In the genomic region with DNA sequence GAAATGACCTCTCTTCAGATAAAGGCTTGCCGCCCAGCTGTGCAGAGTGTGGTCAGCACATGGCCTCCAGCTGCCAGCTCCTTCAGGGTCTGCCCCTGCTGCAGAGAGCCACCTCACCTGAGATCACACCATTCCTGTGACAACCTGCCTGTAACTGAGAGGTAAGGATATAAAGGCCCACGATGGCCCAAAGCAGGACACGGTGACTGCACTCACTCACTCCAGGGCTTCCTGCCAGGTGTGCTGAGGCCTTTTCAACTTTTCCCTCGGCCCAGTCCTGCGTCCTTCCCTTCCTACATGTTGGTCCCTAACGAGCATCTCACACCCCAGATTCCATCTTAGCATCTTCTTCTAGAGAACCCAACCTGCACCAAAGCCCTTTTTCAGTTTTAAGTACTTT, we compare ENCODE assay signal across 20 cellular contexts. TPM values are rescaled to one million over a fixed set of nuclear protein-coding genes. Genes with fewer than 3 reads are reported as not detected.
DNase-seq lines count a peak whose midpoint lies in the region; ATAC-seq, FAIRE-seq and TF ChIP-seq lines count a peak whose summit lies in the region.
"Had no signal": no experiment of that assay in that cellular context is flagged by ENCODE, and none has a peak within 500 bp of the region (broad histone marks: within the 10 kb centered on the region; RNA-seq: fewer than 3 reads in every experiment).

No MANE protein-coding gene starts in this region.

- peak; percentile 23 for ATAC-seq in activated naive CD8-positive, alpha-beta T cell treated with anti-CD3 and anti-CD28 coated beads, Interleukin-2, amount 10 ng/mL, durations not matched to agents 7 days and 5 days (ENCODE audit: low read depth)
- peak; percentile 22 for ATAC-seq in stimulated activated effector memory CD8-positive, alpha-beta T cell treated with anti-CD3 and anti-CD28 coated beads, Interleukin-12 subunit alpha, Interleukin-12 subunit beta, amount 100 ng/mL, for 72 hours
- no peak for ATAC-seq in GM19395 (IDR thresholded peaks at IDR 0.05; ENCODE audit: unreplicated experiment)
- ATAC-seq: gastroesophageal sphincter had no signal

- peaks cover 70% of the 10 kb centered on the region for H3K4me1 Mint-ChIP-seq in activated CD4-positive, alpha-beta memory T cell treated with anti-CD3 and anti-CD28 coated beads for 36 hours (ENCODE audit: low read depth)
- peaks cover 64% of the 10 kb centered on the region for H3K4me1 Mint-ChIP-seq in activated CD4-positive, alpha-beta memory T cell treated with anti-CD3 and anti-CD28 coated beads, Interleukin-2, amount 10 ng/mL, durations not matched to agents 7 days and 5 days
- H3K4me1 Mint-ChIP-seq in activated naive CD8-positive, alpha-beta T cell treated with anti-CD3 and anti-CD28 coated beads, Interleukin-2, amount 10 ng/mL, durations not matched to agents 7 days and 5 days = peaks cover 60% of the 10 kb centered on the region
- H3K4me1 Mint-ChIP-seq in stimulated activated effector memory CD8-positive, alpha-beta T cell treated with anti-CD3 and anti-CD28 coated beads, Interleukin-12 subunit alpha, Interleukin-12 subunit beta, amount 100 ng/mL, for 72 hours = peaks cover 70% of the 10 kb centered on the region

- peaks cover 10% of the 10 kb centered on the region for H3K36me3 Mint-ChIP-seq in activated CD4-positive, alpha-beta memory T cell treated with anti-CD3 and anti-CD28 coated beads for 36 hours
- H3K36me3 Mint-ChIP-seq in activated CD4-positive, alpha-beta memory T cell treated with anti-CD3 and anti-CD28 coated beads, Interleukin-2, amount 10 ng/mL, durations not matched to agents 7 days and 5 days (ENCODE audit: low read depth) = peaks cover 47% of the 10 kb centered on the region
- H3K36me3 Mint-ChIP-seq in activated naive CD8-positive, alpha-beta T cell treated with anti-CD3 and anti-CD28 coated beads, Interleukin-2, amount 10 ng/mL, durations not matched to agents 7 days and 5 days = peaks cover 34% of the 10 kb centered on the region
- H3K36me3 Mint-ChIP-seq in stimulated activated effector memory CD8-positive, alpha-beta T cell treated with anti-CD3 and anti-CD28 coated beads, Interleukin-12 subunit alpha, Interleukin-12 subunit beta, amount 100 ng/mL, for 72 hours = peaks cover 30% of the 10 kb centered on the region

- TF ChIP-seq POLR2A in GM12892 (IDR thresholded peaks at IDR 0.05; ENCODE audit: low read depth, low read length) = no peak

- no peak overlapping the region for H3K4me3 Mint-ChIP-seq in activated CD4-positive, alpha-beta memory T cell treated with anti-CD3 and anti-CD28 coated beads for 36 hours
- no peak overlapping the region for H3K4me3 Mint-ChIP-seq in activated CD4-positive, alpha-beta memory T cell treated with anti-CD3 and anti-CD28 coated beads, Interleukin-2, amount 10 ng/mL, durations not matched to agents 7 days and 5 days
- H3K4me3 Mint-ChIP-seq in activated naive CD8-positive, alpha-beta T cell treated with anti-CD3 and anti-CD28 coated beads, Interleukin-2, amount 10 ng/mL, durations not matched to agents 7 days and 5 days = no peak overlapping the region
- H3K4me3 Mint-ChIP-seq in stimulated activated effector memory CD8-positive, alpha-beta T cell treated with anti-CD3 and anti-CD28 coated beads, Interleukin-12 subunit alpha, Interleukin-12 subunit beta, amount 100 ng/mL, for 72 hours = no peak overlapping the region
- H3K4me3 Mint-ChIP-seq: activated T-cell treated with anti-CD3 and anti-CD28 coated beads, Interleukin-2, amount 50 U/mL, for 4 hours; CD14-positive monocyte had no signal

- CTCF ChIA-PET in activated CD4-positive, alpha-beta memory T cell treated with anti-CD3 and anti-CD28 coated beads for 36 hours (lab: Charles Lee) = no interaction called here
- CTCF ChIA-PET in activated CD4-positive, alpha-beta memory T cell treated with anti-CD3 and anti-CD28 coated beads, Interleukin-2, amount 10 ng/mL, durations not matched to agents 7 days and 5 days (lab: Charles Lee) = interaction anchor here (1.3 kb wide), 1 partner anchor 17 kb away, joined by 3 read pairs; no protein-coding TSS in a partner anchor

- no peaks in the 10 kb centered on the region for H3K27me3 Mint-ChIP-seq in activated CD4-positive, alpha-beta memory T cell treated with anti-CD3 and anti-CD28 coated beads for 36 hours
- H3K27me3 Mint-ChIP-seq in activated CD4-positive, alpha-beta memory T cell treated with anti-CD3 and anti-CD28 coated beads, Interleukin-2, amount 10 ng/mL, durations not matched to agents 7 days and 5 days = no peaks in the 10 kb centered on the region
- H3K27me3 Mint-ChIP-seq in activated naive CD8-positive, alpha-beta T cell treated with anti-CD3 and anti-CD28 coated beads, Interleukin-2, amount 10 ng/mL, durations not matched to agents 7 days and 5 days = no peaks in the 10 kb centered on the region

- FAIRE-seq in GM12892 (lab: Jason Lieb, UNC) = peak; percentile 60
- FAIRE-seq: H1, TTC549 had no signal

- intact Hi-C loops in activated CD4-positive, alpha-beta memory T cell treated with anti-CD3 and anti-CD28 coated beads for 36 hours (cut with micrococcal nuclease) = no loop called here

- DNase-seq in activated CD4-positive, alpha-beta memory T cell treated with anti-CD3 and anti-CD28 coated beads for 36 hours = no peak
- DNase-seq in activated CD4-positive, alpha-beta memory T cell treated with anti-CD3 and anti-CD28 coated beads, Interleukin-2, amount 10 ng/mL, durations not matched to agents 7 days and 5 days = no peak
- DNase-seq in GM12892 (ENCODE audit: insufficient read length) (no peak), NCI-H1694 treated with DMSO at 0.1 percent for 48 hours (lab: John Stamatoyannopoulos, UW) (no peak), NCI-H524 (lab: John Stamatoyannopoulos, UW) (no peak)
- no peak for DNase-seq in activated naive CD8-positive, alpha-beta T cell treated with anti-CD3 and anti-CD28 coated beads, Interleukin-2, amount 10 ng/mL, durations not matched to agents 7 days and 5 days
- DNase-seq in stimulated activated effector memory CD8-positive, alpha-beta T cell treated with anti-CD3 and anti-CD28 coated beads, Interleukin-12 subunit alpha, Interleukin-12 subunit beta, amount 100 ng/mL, for 72 hours (ENCODE audit: low spot score in 2 of 2) = no peak
- DNase-seq: activated CD4-positive, alpha-beta T cell treated with anti-CD3 and anti-CD28 coated beads, Interleukin-2, amount 50 U/mL, for 4 hours; activated T-cell treated with anti-CD3 and anti-CD28 coated beads, Interleukin-2, amount 50 U/mL, for 4 hours; amygdala; dorsolateral prefrontal cortex; erythroblast; NCI-H2029; NCI-H345; stimulated activated CD4-positive, alpha-beta T cell treated with anti-CD3 and anti-CD28 coated beads, Interleukin-4, amount 100 ng/mL, for 24 hours had no signal

- peak overlapping the region; percentile 77 for H3K27ac Mint-ChIP-seq in activated CD4-positive, alpha-beta memory T cell treated with anti-CD3 and anti-CD28 coated beads for 36 hours
- no peak overlapping the region for H3K27ac Mint-ChIP-seq in activated CD4-positive, alpha-beta memory T cell treated with anti-CD3 and anti-CD28 coated beads, Interleukin-2, amount 10 ng/mL, durations not matched to agents 7 days and 5 days
- H3K27ac Mint-ChIP-seq in activated naive CD8-positive, alpha-beta T cell treated with anti-CD3 and anti-CD28 coated beads, Interleukin-2, amount 10 ng/mL, durations not matched to agents 7 days and 5 days = peak overlapping the region; percentile 52
- peak overlapping the region; percentile 83 for H3K27ac Mint-ChIP-seq in stimulated activated effector memory CD8-positive, alpha-beta T cell treated with anti-CD3 and anti-CD28 coated beads, Interleukin-12 subunit alpha, Interleukin-12 subunit beta, amount 100 ng/mL, for 72 hours

- POLR2A ChIA-PET in activated CD4-positive, alpha-beta memory T cell treated with anti-CD3 and anti-CD28 coated beads for 36 hours (lab: Charles Lee) = interaction anchor here (0.7 to 0.8 kb wide), 2 partner anchors 35 to 37 kb away, joined by 3 read pairs; no protein-coding TSS in a partner anchor
- POLR2A ChIA-PET in activated CD4-positive, alpha-beta memory T cell treated with anti-CD3 and anti-CD28 coated beads, Interleukin-2, amount 10 ng/mL, durations not matched to agents 7 days and 5 days (lab: Charles Lee) = interaction anchor here (0.8 to 2.1 kb wide), 4 partner anchors 11 to 22 kb away, joined by 3 to 6 read pairs (median 4); no protein-coding TSS in a partner anchor
- POLR2A ChIA-PET in activated naive CD8-positive, alpha-beta T cell treated with anti-CD3 and anti-CD28 coated beads, Interleukin-2, amount 10 ng/mL, durations not matched to agents 7 days and 5 days (lab: Charles Lee) = no interaction called here

- H3K9me3 Mint-ChIP-seq in activated CD4-positive, alpha-beta memory T cell treated with anti-CD3 and anti-CD28 coated beads for 36 hours = no peaks in the 10 kb centered on the region
- H3K9me3 Mint-ChIP-seq in activated CD4-positive, alpha-beta memory T cell treated with anti-CD3 and anti-CD28 coated beads, Interleukin-2, amount 10 ng/mL, durations not matched to agents 7 days and 5 days = no peaks in the 10 kb centered on the region
- no peaks in the 10 kb centered on the region for H3K9me3 Mint-ChIP-seq in activated naive CD8-positive, alpha-beta T cell treated with anti-CD3 and anti-CD28 coated beads, Interleukin-2, amount 10 ng/mL, durations not matched to agents 7 days and 5 days
- H3K9me3 Mint-ChIP-seq in stimulated activated effector memory CD8-positive, alpha-beta T cell treated with anti-CD3 and anti-CD28 coated beads, Interleukin-12 subunit alpha, Interleukin-12 subunit beta, amount 100 ng/mL, for 72 hours = no peaks in the 10 kb centered on the region
- H3K9me3 Mint-ChIP-seq: activated T-cell treated with anti-CD3 and anti-CD28 coated beads, Interleukin-2, amount 50 U/mL, for 4 hours; CD14-positive monocyte had no signal

RNA-seq across cellular contexts. Expression of gene ANKRD44, which starts 36.2 kb away (rescaled TPM):
- total RNA-seq in activated CD4-positive, alpha-beta memory T cell treated with anti-CD3 and anti-CD28 coated beads for 36 hours = 100 to 1,000 TPM; 123 to 125 TPM
- 100 to 1,000 TPM; 214 to 246 TPM for total RNA-seq in activated CD4-positive, alpha-beta memory T cell treated with anti-CD3 and anti-CD28 coated beads, Interleukin-2, amount 10 ng/mL, durations not matched to agents 7 days and 5 days
- polyA plus RNA-seq in GM12892 (2012; ENCODE audit: missing spikeins) = 32.8 TPM
- 100 to 1,000 TPM; 240 to 243 TPM for total RNA-seq in activated naive CD8-positive, alpha-beta T cell treated with anti-CD3 and anti-CD28 coated beads, Interleukin-2, amount 10 ng/mL, durations not matched to agents 7 days and 5 days
